11 cellular contexts compared by ENCODE assay signal in genomic region chr11:133946018-133946417, GRCh38. TPM values are rescaled to one million over a fixed set of nuclear protein-coding genes. Genes with fewer than 3 reads are reported as not detected.
A peak's percentile ranks its signal among the peaks of the same experiment; 100 is the strongest.
DNase-seq lines count a peak whose midpoint lies in the region; ATAC-seq and TF ChIP-seq lines count a peak whose summit lies in the region.
"Had no signal": no experiment of that assay in that cellular context is flagged by ENCODE, and none has a peak within 500 bp of the region (broad histone marks: within the 10 kb centered on the region; RNA-seq: fewer than 3 reads in every experiment).

No MANE protein-coding gene starts in this region.

- RAD21 ChIA-PET in HCT116 (lab: Charles Lee; ENCODE audit: low non-redundant PET in 1 of 2, low total read pairs in 2 of 2, uncharacterized antibody in 2 of 2, unreplicated experiment in 2 of 2): no interaction called here

- H3K9ac ChIP-seq in HCT116 (ENCODE audit: low read length): no peak overlapping the region

- ATAC-seq in activated T-cell treated with anti-CD3 and anti-CD28 coated beads, Interleukin-2, amount 50 U/mL, for 72 hours (replicated peaks in 1 of 2): no peak
- no peak for ATAC-seq in HCT116
- peak; percentile 15 for ATAC-seq in stimulated activated memory B cell treated with anti-CD40 and anti-IgM and Interleukin-4, amounts not matched to agents 10 μg/mL and 1 μg/mL and 100 μg/mL, for 72 hours
- ATAC-seq in GM18519 (IDR thresholded peaks at IDR 0.05; ENCODE audit: low FRiP score, unreplicated experiment): no peak

- H3K4me1 ChIP-seq in HCT116 (ENCODE audit: control insufficient read depth in 1 of 2, insufficient read depth in 2 of 2, low read length in 2 of 2): peaks cover 9 to 29% of the 10 kb centered on the region in 2 experiments; a peak in 3 of 4 replicates

- H4K20me1 ChIP-seq in HCT116 (ENCODE audit: insufficient read depth): no peaks in the 10 kb centered on the region

- no peak for TF ChIP-seq RAD21 in HCT116 (IDR thresholded peaks at IDR 0.05; ENCODE audit: low read depth)

- H3K9me2 ChIP-seq in HCT116 (ENCODE audit: insufficient read depth): no peaks in the 10 kb centered on the region

- TF ChIP-seq CTCF in HCT116 (IDR thresholded peaks at IDR 0.05 in 2 of 3, conservative IDR thresholded peaks at IDR 0.05 in 1 of 3; ENCODE audit: borderline replicate concordance in 1 of 3, insufficient read depth in 1 of 3, low read depth in 2 of 3, low read length in 2 of 3) (no peak), chondrocyte (IDR thresholded peaks at IDR 0.05) (no peak)

- POLR2A ChIA-PET in HCT116 (lab: Charles Lee): no interaction called here

- no peaks in the 10 kb centered on the region; the same call in 1 of the 2 replicates for H3K79me2 ChIP-seq in HCT116 (ENCODE audit: insufficient read depth, low read length)

- no peak overlapping the region for H3K4me3 ChIP-seq in HCT116 (replicated peaks in 1 of 2; ENCODE audit: low read depth in 1 of 2, low read length in 2 of 2)

- CTCF ChIA-PET in HCT116 (lab: Charles Lee): no interaction called here

- no peak for DNase-seq in activated T-cell treated with anti-CD3 and anti-CD28 coated beads, Interleukin-2, amount 50 U/mL, for 72 hours
- no peak for DNase-seq in activated T-cell treated with anti-CD3 and anti-CD28 coated beads, Interleukin-2, amount 50 U/mL, for 1 hour
- DNase-seq in HCT116 (ENCODE audit: low read depth, low spot score) (no peak), chondrocyte (ENCODE audit: low spot score) (no peak), KG1 (lab: John Stamatoyannopoulos, UW) (no peak), AG08396 (ENCODE audit: low spot score) (no peak)
- DNase-seq: ACHN, HFFc6, SIG-M5 had no signal

- TF ChIP-seq POLR2A in HCT116 (IDR thresholded peaks at IDR 0.05; ENCODE audit: borderline replicate concordance, extremely low read depth, insufficient read depth, insufficient read length): no peak

- H3K36me3 Mint-ChIP-seq in activated T-cell treated with anti-CD3 and anti-CD28 coated beads, Interleukin-2, amount 50 U/mL, for 72 hours (ENCODE audit: insufficient read depth in 2 of 2): peaks cover 3 to 17% of the 10 kb centered on the region in 2 donors
- H3K36me3 Mint-ChIP-seq in chondrocyte (ENCODE audit: low read depth): peaks cover 3% of the 10 kb centered on the region
- H3K36me3 Mint-ChIP-seq in stimulated activated memory B cell treated with anti-CD40 and anti-IgM and Interleukin-4, amounts not matched to agents 10 μg/mL and 1 μg/mL and 100 μg/mL, for 72 hours: no peaks in the 10 kb centered on the region

- peak overlapping the region; percentile 59 for H3K4me2 ChIP-seq in HCT116 (ENCODE audit: low read length)

- H3K27me3 Mint-ChIP-seq in activated T-cell treated with anti-CD3 and anti-CD28 coated beads, Interleukin-2, amount 50 U/mL, for 72 hours (ENCODE audit: low read depth): no peaks in the 10 kb centered on the region
- peaks cover 7% of the 10 kb centered on the region for H3K27me3 Mint-ChIP-seq in chondrocyte (ENCODE audit: low read depth)
- H3K27me3 Mint-ChIP-seq in stimulated activated memory B cell treated with anti-CD40 and anti-IgM and Interleukin-4, amounts not matched to agents 10 μg/mL and 1 μg/mL and 100 μg/mL, for 72 hours: peaks cover 62% of the 10 kb centered on the region

- H3K36me3 ChIP-seq in HCT116 (ENCODE audit: control insufficient read depth in 1 of 2, insufficient read depth in 2 of 2, low read length in 2 of 2): no peaks in the 10 kb centered on the region; a peak in 1 of 4 replicates

- H3K27ac Mint-ChIP-seq in activated T-cell treated with anti-CD3 and anti-CD28 coated beads, Interleukin-2, amount 50 U/mL, for 72 hours: no peak overlapping the region
- H3K27ac Mint-ChIP-seq in chondrocyte (ENCODE audit: unreplicated experiment): peak overlapping the region; percentile 32
- H3K27ac Mint-ChIP-seq in stimulated activated memory B cell treated with anti-CD40 and anti-IgM and Interleukin-4, amounts not matched to agents 10 μg/mL and 1 μg/mL and 100 μg/mL, for 72 hours: no peak overlapping the region
- H3K27ac Mint-ChIP-seq: HFFc6 had no signal

- no peaks in the 10 kb centered on the region for H3K27me3 ChIP-seq in HCT116 (ENCODE audit: insufficient read depth, low read length)

- H3K9me3 Mint-ChIP-seq in activated T-cell treated with anti-CD3 and anti-CD28 coated beads, Interleukin-2, amount 50 U/mL, for 72 hours: no peaks in the 10 kb centered on the region
- no peaks in the 10 kb centered on the region for H3K9me3 Mint-ChIP-seq in chondrocyte (ENCODE audit: low read depth)
- no peaks in the 10 kb centered on the region for H3K9me3 Mint-ChIP-seq in stimulated activated memory B cell treated with anti-CD40 and anti-IgM and Interleukin-4, amounts not matched to agents 10 μg/mL and 1 μg/mL and 100 μg/mL, for 72 hours
- H3K9me3 Mint-ChIP-seq: HFFc6 had no signal

- intact Hi-C loops in HCT116 (cut with micrococcal nuclease): no loop called here

- BruUV-seq in HCT116 (replicated peaks; lab: Mats Ljungman, UMichigan): no TSS peak

- peak overlapping the region; percentile 80 to 82 for H3K4me3 Mint-ChIP-seq in activated T-cell treated with anti-CD3 and anti-CD28 coated beads, Interleukin-2, amount 50 U/mL, for 72 hours
- no peak overlapping the region for H3K4me3 Mint-ChIP-seq in chondrocyte (ENCODE audit: unreplicated experiment)
- no peak overlapping the region for H3K4me3 Mint-ChIP-seq in stimulated activated memory B cell treated with anti-CD40 and anti-IgM and Interleukin-4, amounts not matched to agents 10 μg/mL and 1 μg/mL and 100 μg/mL, for 72 hours
- H3K4me3 Mint-ChIP-seq: HFFc6 had no signal

- no peaks in the 10 kb centered on the region for H3K9me3 ChIP-seq in HCT116 (ENCODE audit: control insufficient read depth in 1 of 2, insufficient read depth in 1 of 2, low read depth in 1 of 2, low read length in 2 of 2)

- H3K27ac ChIP-seq in HCT116 (ENCODE audit: low read depth, low read length): peak overlapping the region; percentile 29; the same call in 1 of the 2 replicates

- no peak overlapping the region for H2AFZ ChIP-seq in HCT116 (ENCODE audit: low read depth, low read length, poor library complexity, severe bottlenecking)

- peaks cover 74% of the 10 kb centered on the region for H3K4me1 Mint-ChIP-seq in activated T-cell treated with anti-CD3 and anti-CD28 coated beads, Interleukin-2, amount 50 U/mL, for 72 hours (ENCODE audit: low read depth)
- peaks cover 24% of the 10 kb centered on the region for H3K4me1 Mint-ChIP-seq in chondrocyte (ENCODE audit: low read depth)
- peaks cover 8% of the 10 kb centered on the region for H3K4me1 Mint-ChIP-seq in stimulated activated memory B cell treated with anti-CD40 and anti-IgM and Interleukin-4, amounts not matched to agents 10 μg/mL and 1 μg/mL and 100 μg/mL, for 72 hours

TF ChIP-seq in HCT116, 20 proteins besides CTCF, POLR2A, EP300 and RAD21:
- TF ChIP-seq CBX3 (IDR thresholded peaks at IDR 0.05; ENCODE audit: low read depth) (no peak), POLR2AphosphoS5 (IDR thresholded peaks at IDR 0.05; ENCODE audit: low read depth, low read length) (no peak), EZH2phosphoT487 (IDR thresholded peaks at IDR 0.05; ENCODE audit: borderline replicate concordance) (no peak), TCF7L2 (IDR thresholded peaks at IDR 0.05; ENCODE audit: borderline replicate concordance, extremely low read depth, insufficient read depth, insufficient read length) (no peak), EZH2 (IDR thresholded peaks at IDR 0.05) (no peak), SP1 (IDR thresholded peaks at IDR 0.05; ENCODE audit: low read depth) (no peak), ELF1 (IDR thresholded peaks at IDR 0.05; ENCODE audit: borderline replicate concordance, low read depth) (no peak), ATF3 (IDR thresholded peaks at IDR 0.05) (no peak), ZNF274 (IDR thresholded peaks at IDR 0.05; ENCODE audit: low read depth, low read length) (no peak), YY1 (IDR thresholded peaks at IDR 0.05; ENCODE audit: extremely low read depth, insufficient replicate concordance, low read depth, low read length) (no peak), EGR1 (IDR thresholded peaks at IDR 0.05; ENCODE audit: low read depth) (no peak), REST (IDR thresholded peaks at IDR 0.05; ENCODE audit: low read depth) (no peak)

RNA-seq across cellular contexts. Expression of gene IGSF9B, which starts 10.8 kb away (rescaled TPM):
- 10 to 100 TPM; 81.8 to 87.0 TPM for total RNA-seq in activated T-cell treated with anti-CD3 and anti-CD28 coated beads, Interleukin-2, amount 50 U/mL, for 72 hours
- total RNA-seq in HCT116 (2021; ENCODE audit: unreplicated experiment): 12.4 TPM
- polyA plus RNA-seq in HCT116 (2012): 4.1 and 5.2 TPM in 2 replicates
- 8.4 to 18.3 TPM (median 9.3 TPM) in 3 replicates for total RNA-seq in chondrocyte
- total RNA-seq: HFFc6 had no signal

Comparison
In these comparisons a context has a peak if more than half of its experiments do, and no peak if none do; other contexts are left out.
1. H3K4me3 Mint-ChIP-seq: peak in activated T-cell treated with anti-CD3 and anti-CD28 coated beads, Interleukin-2, amount 50 U/mL, for 72 hours (2 of 2); none in chondrocyte (single experiment) and stimulated activated memory B cell treated with anti-CD40 and anti-IgM and Interleukin-4, amounts not matched to agents 10 μg/mL and 1 μg/mL and 100 μg/mL, for 72 hours (single experiment).